In genomic region chr3:66493464-66494099, GRCh38 we compare ENCODE assay signal across 1 cellular context.
TF ChIP-seq lines count a peak whose summit lies in the region.

No MANE protein-coding gene starts in this region.

TF ChIP-seq in IMR-90, 13 proteins besides CTCF, POLR2A, EP300 and RAD21:
- TF ChIP-seq USF2 (IDR thresholded peaks at IDR 0.05; ENCODE audit: low read depth, low read length), result no peak
- TF ChIP-seq RFX5 (IDR thresholded peaks at IDR 0.05; ENCODE audit: low read depth, low read length), result no peak
- TF ChIP-seq BHLHE40 (IDR thresholded peaks at IDR 0.05; ENCODE audit: low read depth, low read length), result no peak
- TF ChIP-seq MAZ (IDR thresholded peaks at IDR 0.05; ENCODE audit: borderline replicate concordance, low read depth, low read length), result no peak
- no peak for TF ChIP-seq MXI1 (IDR thresholded peaks at IDR 0.05; ENCODE audit: borderline replicate concordance, low read depth, low read length)
- no peak for TF ChIP-seq ELK1 (IDR thresholded peaks at IDR 0.05; ENCODE audit: borderline replicate concordance, low read depth, low read length)
- TF ChIP-seq NFE2L2 (IDR thresholded peaks at IDR 0.05; ENCODE audit: low read depth, low read length), result no peak
- no peak for TF ChIP-seq SMC3 (IDR thresholded peaks at IDR 0.05; ENCODE audit: low read depth, low read length)
- TF ChIP-seq FOS (IDR thresholded peaks at IDR 0.05; ENCODE audit: low read depth, low read length), result no peak
- no peak for TF ChIP-seq CHD1 (IDR thresholded peaks at IDR 0.05; ENCODE audit: low read depth, low read length)
- TF ChIP-seq CEBPB (IDR thresholded peaks at IDR 0.05; ENCODE audit: low read depth, low read length), result no peak
- no peak for TF ChIP-seq RCOR1 (IDR thresholded peaks at IDR 0.05; ENCODE audit: insufficient replicate concordance, low read length)
- TF ChIP-seq MAFK (IDR thresholded peaks at IDR 0.05; ENCODE audit: low read depth, low read length), result no peak
